In genomic region chr19:12270854-12271253, GRCh38 we compare ENCODE assay signal across 28 cellular contexts.
"Had no signal": no experiment of that assay in that cellular context is flagged by ENCODE, and none has a peak within 500 bp of the region (broad histone marks: within the 10 kb centered on the region; RNA-seq: fewer than 3 reads in every experiment).

No MANE protein-coding gene starts in this region.

- DNase-seq: activated CD4-positive, alpha-beta T cell treated with anti-CD3 and anti-CD28 coated beads for 1 hour; activated CD4-positive, alpha-beta T cell treated with anti-CD3 and anti-CD28 coated beads for 48 hours; activated CD4-positive, alpha-beta T cell treated with anti-CD3 and anti-CD28 coated beads, Interleukin-2, amount 50 U/mL, for 4 hours; activated CD4-positive, CD25-positive, alpha-beta regulatory T cell; activated CD8-positive, alpha-beta T cell treated with anti-CD3 and anti-CD28 coated beads, Interleukin-2, amount 10 ng/mL, durations not matched to agents 7 days and 5 days; activated gamma-delta T cell; activated naive CD4-positive, alpha-beta T cell treated with Interleukin-2 at 50 U/mL for 16 hours; activated naive CD8-positive, alpha-beta T cell treated with anti-CD3 and anti-CD28 coated beads, Interleukin-2, amount 10 ng/mL, durations not matched to agents 7 days and 5 days; activated T-cell treated with anti-CD3 and anti-CD28 coated beads, Interleukin-2, amount 50 U/mL, for 24 hours; adrenal gland; body of pancreas; MM.1S; MV-4-11; NCI-H1092; NCI-H1436 treated with DMSO at 0.1 percent for 48 hours; NCI-H1694 treated with DMSO at 0.1 percent for 48 hours; NCI-H2029; NCI-H345; NCI-H524 treated with DMSO at 0.1 percent for 48 hours; SHP77; SJCRH30; T1000; WERI-Rb-1 had no signal

- H3K27ac ChIP-seq: adrenal gland, body of pancreas, breast epithelium, SJCRH30, SK-N-MC, WERI-Rb-1 had no signal

- H3K27me3 Mint-ChIP-seq: activated naive CD4-positive, alpha-beta T cell treated with anti-CD3 and anti-CD28 coated beads, Interleukin-2, amount 50 U/mL, for 24 hours; activated naive CD8-positive, alpha-beta T cell treated with anti-CD3 and anti-CD28 coated beads, Interleukin-2, amount 10 ng/mL, durations not matched to agents 7 days and 5 days; activated T-cell treated with anti-CD3 and anti-CD28 coated beads, Interleukin-2, amount 50 U/mL, for 24 hours had no signal

- H3K4me3 Mint-ChIP-seq: activated CD8-positive, alpha-beta T cell treated with anti-CD3 and anti-CD28 coated beads, Interleukin-2, amount 10 ng/mL, durations not matched to agents 7 days and 5 days; activated naive CD4-positive, alpha-beta T cell treated with anti-CD3 and anti-CD28 coated beads, Interleukin-2, amount 50 U/mL, for 24 hours; activated naive CD8-positive, alpha-beta T cell treated with anti-CD3 and anti-CD28 coated beads, Interleukin-2, amount 10 ng/mL, durations not matched to agents 7 days and 5 days; activated T-cell treated with anti-CD3 and anti-CD28 coated beads, Interleukin-2, amount 50 U/mL, for 24 hours had no signal

- H3K4me1 ChIP-seq: adrenal gland, body of pancreas, breast epithelium, SJCRH30 had no signal

- H3K27ac Mint-ChIP-seq: activated CD8-positive, alpha-beta T cell treated with anti-CD3 and anti-CD28 coated beads, Interleukin-2, amount 10 ng/mL, durations not matched to agents 7 days and 5 days; activated naive CD4-positive, alpha-beta T cell treated with anti-CD3 and anti-CD28 coated beads, Interleukin-2, amount 50 U/mL, for 24 hours; activated naive CD8-positive, alpha-beta T cell treated with anti-CD3 and anti-CD28 coated beads, Interleukin-2, amount 10 ng/mL, durations not matched to agents 7 days and 5 days; activated T-cell treated with anti-CD3 and anti-CD28 coated beads, Interleukin-2, amount 50 U/mL, for 24 hours; activated T-helper 2 cell treated with anti-CD3 and anti-CD28 coated beads, Interferon-gamma antibody, Interleukin-2, Interleukin-4, amounts not matched to agents 10 μg/mL and 5 μg/mL and 100 μg/mL, durations not matched to agents 14 hours and 24 hours and 36 hours had no signal

- H3K27me3 ChIP-seq: adrenal gland, body of pancreas, breast epithelium, SJCRH30 had no signal

- H3K4me1 Mint-ChIP-seq: activated naive CD4-positive, alpha-beta T cell treated with anti-CD3 and anti-CD28 coated beads, Interleukin-2, amount 50 U/mL, for 24 hours; activated naive CD8-positive, alpha-beta T cell treated with anti-CD3 and anti-CD28 coated beads, Interleukin-2, amount 10 ng/mL, durations not matched to agents 7 days and 5 days had no signal

- ATAC-seq: activated CD8-positive, alpha-beta T cell treated with anti-CD3 and anti-CD28 coated beads, Interleukin-2, amount 10 ng/mL, durations not matched to agents 7 days and 5 days; body of pancreas; Panc1 had no signal

- H3K4me3 ChIP-seq: adrenal gland, body of pancreas, breast epithelium, SJCRH30, SK-N-MC had no signal
